ENCODE assay signal across 8 cellular contexts in genomic region chr1:120196863-120197775, GRCh38. TPM values are rescaled to one million over a fixed set of nuclear protein-coding genes. Genes with fewer than 3 reads are reported as not detected.
A peak's percentile ranks its signal among the peaks of the same experiment; 100 is the strongest.
DNase-seq lines count a peak whose midpoint lies in the region; ATAC-seq, FAIRE-seq and TF ChIP-seq lines count a peak whose summit lies in the region.
"Not testable (repeated sequence)": the region's sequence is repeated elsewhere in the genome, so short reads cannot be mapped to it uniquely, and the experiment has no call there.

No MANE protein-coding gene starts in this region.

- not testable (repeated sequence) for H4K8ac ChIP-seq in H1 (ENCODE audit: extremely low read depth, insufficient read depth, low read length)

- not testable (repeated sequence) for H3K9me3 Mint-ChIP-seq in activated naive CD8-positive, alpha-beta T cell (ENCODE audit: low read depth); nephron

- not testable (repeated sequence) for H3K18ac ChIP-seq in H1 (ENCODE audit: extremely low read depth, low read length)

- TF ChIP-seq EP300 in H1 (IDR thresholded peaks at IDR 0.05; ENCODE audit: borderline replicate concordance in 1 of 2, low read depth in 2 of 2, low read length in 2 of 2), result not testable (repeated sequence)

- H2AK5ac ChIP-seq in H1 (ENCODE audit: low read depth, low read length), result not testable (repeated sequence)

- H3K9ac ChIP-seq in H1 (replicated peaks in 1 of 4; ENCODE audit: extremely low read depth in 1 of 4, low read depth in 3 of 4, low read length in 3 of 4); smooth muscle cell (ENCODE audit: low read depth): not testable (repeated sequence)

- H2BK12ac ChIP-seq in H1 (ENCODE audit: low read depth, low read length), result not testable (repeated sequence)

- peak overlapping the region; percentile 58 for H3K4me3 Mint-ChIP-seq in T-helper 17 cell
- peak overlapping the region; percentile 80 for H3K4me3 Mint-ChIP-seq in activated naive CD8-positive, alpha-beta T cell
- peak overlapping the region; percentile 64 to 79 (median 75) for H3K4me3 Mint-ChIP-seq in nephron

- H3K4me2 ChIP-seq in H1 (ENCODE audit: insufficient read depth in 1 of 2, low read depth in 2 of 2, low read length in 2 of 2) (peak overlapping the region; percentile 34 to 60; a peak in 3 of 4 replicates), hepatocyte (peak overlapping the region; percentile 85), smooth muscle cell (peak overlapping the region; percentile 82)

- not testable (repeated sequence) for H4K20me1 ChIP-seq in H1 (replicated peaks in 1 of 2; ENCODE audit: control insufficient read depth in 1 of 2, insufficient read depth in 2 of 2, low read length in 2 of 2); hepatocyte (ENCODE audit: insufficient read depth, poor library complexity, severe bottlenecking); smooth muscle cell (ENCODE audit: low read depth)

- not testable (repeated sequence) for TF ChIP-seq RAD21 in H1 (IDR thresholded peaks at IDR 0.05 in 1 of 2, conservative IDR thresholded peaks at IDR 0.05 in 1 of 2; ENCODE audit: low read depth in 2 of 2, low read length in 2 of 2)

- not testable (repeated sequence) for H3K36me3 ChIP-seq in H1 (ENCODE audit: control insufficient read depth in 2 of 4, insufficient read depth in 4 of 4, low read length in 3 of 4); hepatocyte (replicated peaks; ENCODE audit: insufficient read depth, low read depth); smooth muscle cell (ENCODE audit: low read depth)

- H3K23me2 ChIP-seq in H1 (ENCODE audit: low read depth, low read length), result not testable (repeated sequence)

- H3F3A ChIP-seq in smooth muscle cell (ENCODE audit: low read depth), result not testable (repeated sequence)

- not testable (repeated sequence) for TF ChIP-seq POLR2A in H1 (IDR thresholded peaks at IDR 0.05; ENCODE audit: control extremely low read depth in 1 of 2, low read depth in 2 of 2, low read length in 2 of 2)

- H2AFZ ChIP-seq in H1 (ENCODE audit: low read length); smooth muscle cell (ENCODE audit: low read depth): not testable (repeated sequence)
- H2AFZ ChIP-seq in hepatocyte, result peak overlapping the region; percentile 78

- H3K4me1 Mint-ChIP-seq in T-helper 17 cell; activated naive CD8-positive, alpha-beta T cell (ENCODE audit: low read depth); nephron: not testable (repeated sequence)

- H3K4ac ChIP-seq in H1 (replicated peaks; ENCODE audit: insufficient read length, low read depth, low read length), result not testable (repeated sequence)

- H2BK120ac ChIP-seq in H1 (replicated peaks; ENCODE audit: low read depth, low read length), result not testable (repeated sequence)

- H3K9me3 ChIP-seq in T-helper 17 cell (ENCODE audit: control insufficient read depth, low read length, poor library complexity, severe bottlenecking); H1 (ENCODE audit: insufficient read depth in 2 of 2, low read depth in 1 of 2, low read length in 1 of 2); hepatocyte (ENCODE audit: low read depth); smooth muscle cell (replicated peaks; ENCODE audit: low read depth): not testable (repeated sequence)

- H2BK15ac ChIP-seq in H1 (ENCODE audit: low read length), result not testable (repeated sequence)

- H3K56ac ChIP-seq in H1 (replicated peaks; ENCODE audit: insufficient read length, low read depth, low read length), result not testable (repeated sequence)

- peak; percentile 27 for ATAC-seq in T-helper 17 cell

- not testable (repeated sequence) for H3K36me3 Mint-ChIP-seq in T-helper 17 cell (ENCODE audit: low read depth); activated naive CD8-positive, alpha-beta T cell; nephron (ENCODE audit: low read depth)

- DNase-seq in AG09309 (ENCODE audit: low read depth); HL-60 (ENCODE audit: low read depth in 1 of 2, low spot score in 1 of 2); T-helper 17 cell; smooth muscle cell (lab: John Stamatoyannopoulos, UW; ENCODE audit: unreplicated experiment): not testable (repeated sequence)
- DNase-seq in H1 (ENCODE audit: low read depth in 1 of 2, low spot score in 2 of 2) (peak in 1 of 2 experiments; percentile 72), hepatocyte (ENCODE audit: low spot score) (peak; percentile 1)

- H3K79me2 ChIP-seq in H1 (ENCODE audit: control insufficient read depth in 1 of 2, insufficient read depth in 2 of 2, low read length in 2 of 2); hepatocyte; smooth muscle cell (ENCODE audit: low read depth): not testable (repeated sequence)

- H3K9me2 ChIP-seq in hepatocyte (replicated peaks; ENCODE audit: insufficient read depth), result not testable (repeated sequence)

- TF ChIP-seq CTCF in AG09309 (IDR thresholded peaks at IDR 0.05; ENCODE audit: control insufficient read depth, insufficient read depth, low read depth, low read length, missing control alignments); HL-60 (IDR thresholded peaks at IDR 0.05; ENCODE audit: insufficient read depth, low read length); H1 (IDR thresholded peaks at IDR 0.05; ENCODE audit: control extremely low read depth in 1 of 3, insufficient read depth in 1 of 3, low read depth in 1 of 3, low read length in 3 of 3); hepatocyte (IDR thresholded peaks at IDR 0.05; ENCODE audit: poor library complexity); nephron (IDR thresholded peaks at IDR 0.05; ENCODE audit: unreplicated experiment in 3 of 3); smooth muscle cell (IDR thresholded peaks at IDR 0.05; ENCODE audit: borderline replicate concordance, insufficient read depth, poor library complexity, severe bottlenecking): not testable (repeated sequence)

- not testable (repeated sequence) for H3K23ac ChIP-seq in H1 (ENCODE audit: insufficient read length)

- CTCF ChIA-PET in H1 (lab: Charles Lee; ENCODE audit: partially characterized antibody), result not testable (repeated sequence)

- H3K4me3 ChIP-seq in AG09309 (ENCODE audit: control insufficient read depth, low read depth, low read length) (peak overlapping the region; percentile 40), HL-60 (replicated peaks; ENCODE audit: insufficient read depth, low read length) (peak overlapping the region; percentile 28), H1 (ENCODE audit: extremely low read depth in 1 of 4, insufficient read depth in 2 of 4, low read depth in 3 of 4, low read length in 4 of 4) (peak overlapping the region; percentile 14 to 53 (median 24); a peak in 4 of 8 replicates), smooth muscle cell (peak overlapping the region; percentile 40)
- not testable (repeated sequence) for H3K4me3 ChIP-seq in hepatocyte

- H4K91ac ChIP-seq in H1 (replicated peaks; ENCODE audit: insufficient read length, low read length), result not testable (repeated sequence)

- POLR2A ChIA-PET in H1 (lab: Charles Lee; ENCODE audit: partially characterized antibody), result not testable (repeated sequence)

- H3K27ac Mint-ChIP-seq in T-helper 17 cell; activated naive CD8-positive, alpha-beta T cell; nephron: not testable (repeated sequence)

- not testable (repeated sequence) for H3K4me1 ChIP-seq in H1 (replicated peaks in 1 of 4; ENCODE audit: control insufficient read depth in 3 of 4, insufficient read depth in 4 of 4, low read length in 3 of 4); hepatocyte (ENCODE audit: insufficient read depth); smooth muscle cell (ENCODE audit: low read depth)

- H3K27ac ChIP-seq in HL-60 (replicated peaks); H1 (ENCODE audit: low read depth, low read length); hepatocyte; smooth muscle cell (ENCODE audit: low read depth): not testable (repeated sequence)

- not testable (repeated sequence) for H4K5ac ChIP-seq in H1 (ENCODE audit: insufficient read length, low read depth, low read length)

- not testable (repeated sequence) for FAIRE-seq in H1 (lab: Jason Lieb, UNC)

- not testable (repeated sequence) for H3K27me3 ChIP-seq in HL-60 (ENCODE audit: insufficient read depth, poor library complexity, severe bottlenecking); H1 (replicated peaks in 1 of 4; ENCODE audit: control insufficient read depth in 3 of 4, extremely low read depth in 1 of 4, insufficient read depth in 3 of 4, low read length in 3 of 4); hepatocyte
- peaks cover 15% of the 10 kb centered on the region for H3K27me3 ChIP-seq in smooth muscle cell (ENCODE audit: low read depth)

- not testable (repeated sequence) for H3K27me3 Mint-ChIP-seq in T-helper 17 cell; activated naive CD8-positive, alpha-beta T cell; nephron (ENCODE audit: low read depth)

- H3K14ac ChIP-seq in H1 (ENCODE audit: insufficient read length), result not testable (repeated sequence)

- H2BK5ac ChIP-seq in H1 (ENCODE audit: low read depth, low read length), result not testable (repeated sequence)

- WGBS in H1 (ENCODE audit: extremely low coverage in 1 of 2, insufficient coverage in 1 of 2, insufficient read length in 1 of 2, insufficient replicate concordance in 2 of 2, low coverage in 1 of 2, low lambda C conversion rate in 2 of 2, missing lambda C conversion rate in 1 of 2), 2 experiments, result 9% methylated on average over 29 of the region's 55 CpGs; no CpG with 5 or more reads in 1 of the 2 experiments
- WGBS in hepatocyte (ENCODE audit: low lambda C conversion rate, missing lambda C conversion rate), result 8% methylated on average over 46 of the region's 55 CpGs
- 7% methylated on average over 42 of the region's 55 CpGs for WGBS in smooth muscle cell (ENCODE audit: low lambda C conversion rate)

- not testable (repeated sequence) for H3K79me1 ChIP-seq in H1 (ENCODE audit: low read depth, low read length)

- not testable (repeated sequence) for H2BK20ac ChIP-seq in H1 (ENCODE audit: low read length)

RNA-seq across cellular contexts. Expression of gene SEC22B, which starts 20.8 kb away (rescaled TPM):
- 10 to 100 TPM; 24.2 to 28.4 TPM for total RNA-seq in T-helper 17 cell
- 10.7 and 11.6 TPM in 2 replicates for total RNA-seq in H1 (2021; fragmentation: NEBNext Ultra II Directional; extraction: Animal tissue kit (Norgen Biotek cat#: 25700))
- 3.8 and 5.6 TPM in 2 replicates for polyA plus RNA-seq in H1 (2011; rRNA removed)
- 6.8 TPM for polyA plus RNA-seq in H1 (2011; cell fraction: cytosol; rRNA removed)
- 3.2 TPM for polyA plus RNA-seq in H1 (2011; cell fraction: nucleus; rRNA removed)
- polyA plus RNA-seq in H1 (2012, experiment 1 of 2), result 6.0 to 10.5 TPM (median 7.3 TPM) in 4 replicates
- polyA plus RNA-seq in H1 (2012, experiment 2 of 2), result 3.2 TPM
- 9.6 TPM for polyA plus RNA-seq in H1 (2013, experiment 1 of 2)
- 9.2 TPM for polyA plus RNA-seq in H1 (2013, experiment 2 of 2)
- polyA minus RNA-seq in H1 (2011; rRNA and poly(A)+ RNA removed), result 7.6 and 10.4 TPM in 2 replicates
- polyA minus RNA-seq in H1 (2011; cell fraction: cytosol; rRNA and poly(A)+ RNA removed), result 5.5 TPM
- polyA minus RNA-seq in H1 (2011; cell fraction: nucleus; rRNA and poly(A)+ RNA removed), result 23.6 TPM
- 49.5 and 52.9 TPM in 2 replicates for total RNA-seq in hepatocyte
- polyA plus RNA-seq in hepatocyte, result 28.8 and 37.6 TPM in 2 replicates
- total RNA-seq in smooth muscle cell, result 55.0 and 70.7 TPM in 2 replicates
- polyA plus RNA-seq in smooth muscle cell, result 35.9 and 36.4 TPM in 2 replicates
